Comparison of ENCODE assay signal across 8 cellular contexts in the genomic region with DNA sequence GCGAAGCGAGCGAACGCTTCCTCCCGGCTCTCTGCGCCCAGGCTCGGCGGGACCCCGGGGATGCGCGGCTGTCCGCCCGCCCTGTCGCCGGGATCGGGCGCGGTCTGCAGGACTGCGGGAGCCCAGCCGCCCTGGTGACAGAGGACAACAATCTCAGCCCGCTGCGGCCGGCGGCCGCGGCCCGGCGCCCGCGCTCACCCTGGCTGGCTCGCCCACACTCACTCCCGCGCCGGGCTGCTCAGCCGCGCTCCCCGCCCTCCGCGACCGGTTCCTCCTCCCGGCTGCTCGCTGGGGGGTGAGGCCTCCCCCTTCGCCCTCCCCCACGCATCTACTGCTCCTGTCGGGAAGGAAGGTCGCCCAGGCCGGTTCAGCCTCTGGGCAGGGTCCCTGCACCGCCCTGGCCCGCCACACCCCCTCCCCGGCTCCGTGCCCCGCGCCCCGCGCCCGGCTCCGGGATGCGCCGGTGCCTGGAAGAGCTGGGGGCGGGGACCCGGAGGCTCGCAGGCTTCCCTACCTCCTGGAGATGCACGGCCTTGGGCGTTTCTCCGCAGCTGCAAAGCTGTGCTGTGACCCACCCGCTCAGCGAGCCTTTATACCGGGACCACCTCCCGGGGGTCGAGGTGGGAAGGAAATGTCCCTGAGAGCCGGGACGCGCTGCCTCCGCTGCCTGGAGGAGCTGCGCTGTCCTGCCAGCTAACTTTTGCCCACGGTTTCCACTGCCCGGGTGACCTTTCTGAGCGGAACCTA. TPM values are rescaled to one million over a fixed set of nuclear protein-coding genes. Genes with fewer than 3 reads are reported as not detected.
A peak's percentile ranks its signal among the peaks of the same experiment; 100 is the strongest.
DNase-seq lines count a peak whose midpoint lies in the region; ATAC-seq lines count a peak whose summit lies in the region.

A gene with protein sequence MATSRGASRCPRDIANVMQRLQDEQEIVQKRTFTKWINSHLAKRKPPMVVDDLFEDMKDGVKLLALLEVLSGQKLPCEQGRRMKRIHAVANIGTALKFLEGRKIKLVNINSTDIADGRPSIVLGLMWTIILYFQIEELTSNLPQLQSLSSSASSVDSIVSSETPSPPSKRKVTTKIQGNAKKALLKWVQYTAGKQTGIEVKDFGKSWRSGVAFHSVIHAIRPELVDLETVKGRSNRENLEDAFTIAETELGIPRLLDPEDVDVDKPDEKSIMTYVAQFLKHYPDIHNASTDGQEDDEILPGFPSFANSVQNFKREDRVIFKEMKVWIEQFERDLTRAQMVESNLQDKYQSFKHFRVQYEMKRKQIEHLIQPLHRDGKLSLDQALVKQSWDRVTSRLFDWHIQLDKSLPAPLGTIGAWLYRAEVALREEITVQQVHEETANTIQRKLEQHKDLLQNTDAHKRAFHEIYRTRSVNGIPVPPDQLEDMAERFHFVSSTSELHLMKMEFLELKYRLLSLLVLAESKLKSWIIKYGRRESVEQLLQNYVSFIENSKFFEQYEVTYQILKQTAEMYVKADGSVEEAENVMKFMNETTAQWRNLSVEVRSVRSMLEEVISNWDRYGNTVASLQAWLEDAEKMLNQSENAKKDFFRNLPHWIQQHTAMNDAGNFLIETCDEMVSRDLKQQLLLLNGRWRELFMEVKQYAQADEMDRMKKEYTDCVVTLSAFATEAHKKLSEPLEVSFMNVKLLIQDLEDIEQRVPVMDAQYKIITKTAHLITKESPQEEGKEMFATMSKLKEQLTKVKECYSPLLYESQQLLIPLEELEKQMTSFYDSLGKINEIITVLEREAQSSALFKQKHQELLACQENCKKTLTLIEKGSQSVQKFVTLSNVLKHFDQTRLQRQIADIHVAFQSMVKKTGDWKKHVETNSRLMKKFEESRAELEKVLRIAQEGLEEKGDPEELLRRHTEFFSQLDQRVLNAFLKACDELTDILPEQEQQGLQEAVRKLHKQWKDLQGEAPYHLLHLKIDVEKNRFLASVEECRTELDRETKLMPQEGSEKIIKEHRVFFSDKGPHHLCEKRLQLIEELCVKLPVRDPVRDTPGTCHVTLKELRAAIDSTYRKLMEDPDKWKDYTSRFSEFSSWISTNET (N-terminal part only) (minus strand): TSS at position 688 of the 747 bp plus-strand sequence. CDS start 9,031 bp downstream, outside the sequence.

- H3K27me3 Mint-ChIP-seq in activated naive CD8-positive, alpha-beta T cell, result peaks cover 32% of the 10 kb centered on the region

- no peaks in the 10 kb centered on the region for H3K9me3 Mint-ChIP-seq in activated naive CD8-positive, alpha-beta T cell (ENCODE audit: low read depth)

- H3K4me1 Mint-ChIP-seq in activated naive CD8-positive, alpha-beta T cell (ENCODE audit: low read depth), result peaks cover 11% of the 10 kb centered on the region

- no peaks in the 10 kb centered on the region for H3K36me3 Mint-ChIP-seq in activated naive CD8-positive, alpha-beta T cell

- no peak within 1 kb of the TSS for H3K27ac Mint-ChIP-seq in activated naive CD8-positive, alpha-beta T cell

- ATAC-seq in HG03354 (IDR thresholded peaks at IDR 0.05; ENCODE audit: poor library complexity, severe bottlenecking, unreplicated experiment), result peak; percentile 51
- peak; percentile 85 for ATAC-seq in Right ventricle myocardium inferior

- intact Hi-C loops in Right ventricle myocardium inferior (cut with DNase I), result loop anchor here (2.0 to 5.0 kb wide), 2 partner anchors 32 to 70 kb away; no protein-coding TSS in a partner anchor

- DNase-seq in DMS53 (lab: John Stamatoyannopoulos, UW) (peak; percentile 43), DMS53 treated with DMSO at 0.1 percent for 48 hours (lab: John Stamatoyannopoulos, UW; ENCODE audit: unreplicated experiment) (no peak), Right ventricle myocardium inferior (ENCODE audit: missing footprints) (peak; percentile 86), occipital lobe (lab: John Stamatoyannopoulos, UW) (no peak), NCI-H526 treated with DMSO at 0.1 percent for 48 hours (lab: John Stamatoyannopoulos, UW) (no peak), NCI-H1092 (lab: John Stamatoyannopoulos, UW) (no peak)

- H3K4me3 Mint-ChIP-seq in activated naive CD8-positive, alpha-beta T cell, result peak within 1 kb of the TSS; percentile 70

RNA-seq across cellular contexts. Expression of the gene that starts here (rescaled TPM):
- 84.2 TPM for total RNA-seq in Right ventricle myocardium inferior
- 316 TPM for total RNA-seq in occipital lobe

Comparison
In these comparisons a context has a peak if more than half of its experiments do, and no peak if none do; other contexts are left out.
1. DNase-seq: peak in DMS53 (single experiment) and Right ventricle myocardium inferior (single experiment); none in DMS53 treated with DMSO at 0.1 percent for 48 hours (single experiment), occipital lobe (single experiment), NCI-H526 treated with DMSO at 0.1 percent for 48 hours (single experiment) and NCI-H1092 (single experiment).